ENCODE assay signal across 20 cellular contexts in the genomic region with DNA sequence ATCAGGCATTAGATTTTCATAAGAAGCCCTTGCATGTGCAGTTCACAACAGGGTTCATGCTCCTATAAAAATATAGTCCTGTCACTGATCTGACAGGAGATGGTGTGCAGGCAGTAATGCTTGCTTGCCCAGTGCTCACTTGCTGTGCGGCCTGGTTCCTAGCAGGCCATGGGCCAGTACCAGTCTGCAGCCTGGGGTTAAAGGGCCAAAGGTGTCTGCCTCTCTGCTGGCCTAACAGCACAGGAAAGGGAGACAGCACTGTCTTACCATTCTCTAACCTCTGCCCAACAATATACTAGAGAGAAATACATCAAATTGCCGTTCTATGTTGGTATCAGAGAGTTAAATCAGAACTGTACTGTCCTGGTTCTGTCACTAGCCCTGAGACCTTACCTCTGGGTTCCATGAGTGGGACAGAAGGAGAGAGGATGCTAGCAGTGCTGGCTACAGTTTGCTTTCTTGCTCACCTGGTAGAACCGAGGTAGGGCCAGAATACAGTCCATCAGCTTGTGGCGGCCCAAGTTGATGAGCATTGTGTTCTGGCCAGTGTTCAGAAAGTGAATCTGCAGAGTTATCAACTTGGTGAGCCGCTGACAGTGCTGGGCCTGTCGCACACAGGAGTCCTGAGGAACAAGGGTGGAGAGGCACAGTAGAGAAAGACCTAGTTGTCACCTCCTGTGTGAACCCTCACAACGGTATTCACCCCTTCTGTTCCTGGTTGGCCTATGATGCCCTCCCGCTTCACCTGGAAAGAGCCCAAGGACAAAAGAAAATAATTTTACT. TPM values are rescaled to one million over a fixed set of nuclear protein-coding genes. Genes with fewer than 3 reads are reported as not detected.
DNase-seq lines count a peak whose midpoint lies in the region; ATAC-seq, FAIRE-seq and TF ChIP-seq lines count a peak whose summit lies in the region.
"Had no signal": no experiment of that assay in that cellular context is flagged by ENCODE, and none has a peak within 500 bp of the region (broad histone marks: within the 10 kb centered on the region; RNA-seq: fewer than 3 reads in every experiment).

No MANE protein-coding gene starts in this region.

- no peak overlapping the region for H3K4me2 ChIP-seq in PC-3 (ENCODE audit: low read length)
- H3K4me2 ChIP-seq in K562 (ENCODE audit: insufficient read depth, low read length) = no peak overlapping the region
- H3K4me2 ChIP-seq: GM23338, KMS-11, PC-9 had no signal

- in situ Hi-C loops in K562 (cut with MboI) = no loop called here

- whole genome bisulfite sequencing in K562 (ENCODE audit: insufficient coverage, low coverage, missing lambda C conversion rate) = 92% methylated on average over 8 of the region's 8 CpGs

- intact Hi-C loops in PC-3 (cut with micrococcal nuclease) = no loop called here
- intact Hi-C loops in K562 (cut with micrococcal nuclease) = no loop called here

- H3F3A ChIP-seq in PC-3 (ENCODE audit: low read length, unreplicated experiment) = peaks cover 5% of the 10 kb centered on the region

- H3K27me3 ChIP-seq in PC-3 (ENCODE audit: low read length) = no peaks in the 10 kb centered on the region
- no peaks in the 10 kb centered on the region for H3K27me3 ChIP-seq in K562 (ENCODE audit: control insufficient read depth in 2 of 2, insufficient read depth in 2 of 2, low read length in 2 of 2)

- H3K27ac Mint-ChIP-seq in memory B cell = peak overlapping the region; percentile 17
- H3K27ac Mint-ChIP-seq: GM23338 had no signal

- TF ChIP-seq RAD21 in K562 (CRISPR knock-in tag; conservative IDR thresholded peaks at IDR 0.05 in 1 of 2, IDR thresholded peaks at IDR 0.05 in 1 of 2) = no peak

- no TSS peak for BruUV-seq in PC-3 (replicated peaks; lab: Mats Ljungman, UMichigan)
- BruUV-seq in K562 (replicated peaks; lab: Mats Ljungman, UMichigan) = no TSS peak

- H3K36me3 ChIP-seq in PC-3 (ENCODE audit: low read depth, low read length) (peaks cover 62% of the 10 kb centered on the region), K562 (ENCODE audit: control insufficient read depth, insufficient read depth, low read length) (peaks cover 91% of the 10 kb centered on the region)

- H3K79me2 ChIP-seq in PC-3 (ENCODE audit: low read length) = no peaks in the 10 kb centered on the region
- H3K79me2 ChIP-seq in K562 (ENCODE audit: control insufficient read depth, insufficient read depth, low read length) = no peaks in the 10 kb centered on the region

- H3K9me1 ChIP-seq in K562 (ENCODE audit: control insufficient read depth, insufficient read depth, low read length) = no peaks in the 10 kb centered on the region

- H3K9me3 ChIP-seq in PC-3 (ENCODE audit: low read length) = no peaks in the 10 kb centered on the region
- no peaks in the 10 kb centered on the region; the same call in 1 of the 2 replicates for H3K9me3 ChIP-seq in K562 (replicated peaks; ENCODE audit: control insufficient read depth, insufficient read depth, low read depth, low read length)

- H3K4me1 ChIP-seq in PC-3 (ENCODE audit: insufficient read depth, low read length) (no peaks in the 10 kb centered on the region), K562 (replicated peaks in 1 of 2; ENCODE audit: control insufficient read depth in 2 of 2, insufficient read depth in 2 of 2, low read length in 2 of 2) (no peaks in the 10 kb centered on the region)

- H3K27me3 Mint-ChIP-seq in memory B cell = no peaks in the 10 kb centered on the region

- no peak overlapping the region for H3K4me3 Mint-ChIP-seq in memory B cell
- H3K4me3 Mint-ChIP-seq: GM23338 had no signal

- H3K4me1 Mint-ChIP-seq in memory B cell = peaks cover 2% of the 10 kb centered on the region
- H3K4me1 Mint-ChIP-seq: GM23338 had no signal

- TF ChIP-seq CTCF in PC-3 (conservative IDR thresholded peaks at IDR 0.05; ENCODE audit: low read depth, low read length) (no peak), K562 (IDR thresholded peaks at IDR 0.05 in 2 of 3, conservative IDR thresholded peaks at IDR 0.05 in 1 of 3; ENCODE audit: insufficient read depth in 2 of 3, low read depth in 1 of 3, low read length in 3 of 3) (no peak)

- POLR2A ChIA-PET in PC-3 (lab: Charles Lee; ENCODE audit: unreplicated experiment) (no interaction called here), K562 (lab: Yijun Ruan, JAX) (no interaction called here)

- TF ChIP-seq EP300 in K562 (IDR thresholded peaks at IDR 0.05; ENCODE audit: low read length) = no peak

- H3K4me3 ChIP-seq in PC-3 (ENCODE audit: low read length) (no peak overlapping the region), K562 (no peak overlapping the region)
- H3K4me3 ChIP-seq: GM23338, PC-9, SK-N-MC had no signal

- no peaks in the 10 kb centered on the region for H4K20me1 ChIP-seq in PC-3 (ENCODE audit: low read length)
- H4K20me1 ChIP-seq in K562 (replicated peaks; ENCODE audit: control insufficient read depth, insufficient read depth, low read length) = no peaks in the 10 kb centered on the region

- H3K9me2 ChIP-seq in PC-3 (replicated peaks; ENCODE audit: low read length) = no peaks in the 10 kb centered on the region

- no peaks in the 10 kb centered on the region for H3K9me3 Mint-ChIP-seq in memory B cell

- H3K9ac ChIP-seq in PC-3 (ENCODE audit: low read length) (no peak overlapping the region), K562 (ENCODE audit: insufficient read depth in 1 of 2, low read depth in 2 of 2, low read length in 2 of 2) (no peak overlapping the region)
- H3K9ac ChIP-seq: KMS-11 had no signal

- peaks cover 42% of the 10 kb centered on the region for H3K36me3 Mint-ChIP-seq in memory B cell

- H3K27ac ChIP-seq in PC-3 (ENCODE audit: low read length) (no peak overlapping the region), K562 (ENCODE audit: extremely low read depth, low read depth, low read length) (no peak overlapping the region; the same call in 2 of the 3 replicates)
- H3K27ac ChIP-seq: KMS-11, PC-9, SK-N-MC had no signal

- CTCF ChIA-PET in PC-3 (lab: Charles Lee) (no interaction called here), K562 (lab: Yijun Ruan, JAX; ENCODE audit: low intra/inter-chr PET ratio) (no interaction called here)

- ATAC-seq in PC-3 (peak; percentile 14), K562 (peak; percentile 10), memory B cell (ENCODE audit: low read depth) (no peak), GM19452 (IDR thresholded peaks at IDR 0.05; ENCODE audit: unreplicated experiment) (no peak), GM18519 (IDR thresholded peaks at IDR 0.05; ENCODE audit: low FRiP score, unreplicated experiment) (no peak)
- ATAC-seq: GM23338 had no signal

- TF ChIP-seq POLR2A in GM19193 (IDR thresholded peaks at IDR 0.05; ENCODE audit: extremely low read depth, insufficient read depth, insufficient read length) (peak; percentile 29), K562 (conservative IDR thresholded peaks at IDR 0.05) (peak; percentile 61)

- DNase-seq in PC-3 (no peak), K562 (ENCODE audit: extremely low read depth in 1 of 4, low spot score in 3 of 4) (no peak), memory B cell (ENCODE audit: low spot score in 2 of 2) (no peak), DMS153 (lab: John Stamatoyannopoulos, UW) (no peak)
- DNase-seq: C1 segment of cervical spinal cord, DMS79 treated with DMSO at 0.1 percent for 48 hours, NCI-H1436, NCI-H2029, NCI-H345, NCI-H524 treated with DMSO at 0.1 percent for 48 hours, PC-9, SHP77 had no signal

- FAIRE-seq in K562 (lab: Jason Lieb, UNC) = no peak
- FAIRE-seq: D721Med, GM19239 had no signal

- no peak overlapping the region for H2AFZ ChIP-seq in PC-3 (ENCODE audit: low read length)
- no peak overlapping the region for H2AFZ ChIP-seq in K562 (ENCODE audit: low read depth, low read length)
- H2AFZ ChIP-seq: GM23338, PC-9 had no signal

TF ChIP-seq in K562, 482 proteins besides CTCF, POLR2A, EP300 and RAD21 (continues in another document):
- TF ChIP-seq NFATC3 (IDR thresholded peaks at IDR 0.05) = no peak
- no peak for TF ChIP-seq TBL1XR1 (IDR thresholded peaks at IDR 0.05; ENCODE audit: low read length in 2 of 2)
- TF ChIP-seq BCL6 (CRISPR knock-in tag; IDR thresholded peaks at IDR 0.05) = no peak
- TF ChIP-seq CCAR2 (IDR thresholded peaks at IDR 0.05; ENCODE audit: low read depth, low read length) = no peak
- peak; percentile 44; the same call in 1 of the 2 replicates for TF ChIP-seq SUPT5H (IDR thresholded peaks at IDR 0.05)
- TF ChIP-seq, protein P1, sequence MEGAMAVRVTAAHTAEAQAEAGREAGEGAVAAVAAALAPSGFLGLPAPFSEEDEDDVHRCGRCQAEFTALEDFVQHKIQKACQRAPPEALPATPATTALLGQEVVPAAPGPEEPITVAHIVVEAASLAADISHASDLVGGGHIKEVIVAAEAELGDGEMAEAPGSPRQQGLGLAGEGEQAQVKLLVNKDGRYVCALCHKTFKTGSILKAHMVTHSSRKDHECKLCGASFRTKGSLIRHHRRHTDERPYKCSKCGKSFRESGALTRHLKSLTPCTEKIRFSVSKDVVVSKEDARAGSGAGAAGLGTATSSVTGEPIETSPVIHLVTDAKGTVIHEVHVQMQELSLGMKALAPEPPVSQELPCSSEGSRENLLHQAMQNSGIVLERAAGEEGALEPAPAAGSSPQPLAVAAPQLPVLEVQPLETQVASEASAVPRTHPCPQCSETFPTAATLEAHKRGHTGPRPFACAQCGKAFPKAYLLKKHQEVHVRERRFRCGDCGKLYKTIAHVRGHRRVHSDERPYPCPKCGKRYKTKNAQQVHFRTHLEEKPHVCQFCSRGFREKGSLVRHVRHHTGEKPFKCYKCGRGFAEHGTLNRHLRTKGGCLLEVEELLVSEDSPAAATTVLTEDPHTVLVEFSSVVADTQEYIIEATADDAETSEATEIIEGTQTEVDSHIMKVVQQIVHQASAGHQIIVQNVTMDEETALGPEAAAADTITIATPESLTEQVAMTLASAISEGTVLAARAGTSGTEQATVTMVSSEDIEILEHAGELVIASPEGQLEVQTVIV (CRISPR knock-in tag; IDR thresholded peaks at IDR 0.05; ENCODE audit: borderline replicate concordance) = no peak

RNA-seq across cellular contexts. Expression of a gene that starts 28.6 kb away (rescaled TPM):
- total RNA-seq in PC-3 (2014; rRNA removed) = 38.2 and 39.0 TPM in 2 replicates
- total RNA-seq in K562 (2011; cell fraction: chromatin; rRNA removed; ENCODE audit: low replicate concordance) = 59.3 and 164 TPM in 2 replicates
- 30.7 and 36.6 TPM in 2 replicates for total RNA-seq in K562 (2011; cell fraction: nucleolus; rRNA removed)
- 61.7 and 80.6 TPM in 2 replicates for total RNA-seq in K562 (2011; cell fraction: nucleoplasm; rRNA removed)
- total RNA-seq in K562 (2014; rRNA removed) = 80.7 and 85.0 TPM in 2 replicates
- total RNA-seq in K562 (2014; rRNA removed; fragmentation: Illumina TruSeq; extraction: Trizol) = 151 and 171 TPM in 2 replicates
- 146 and 164 TPM in 2 replicates for total RNA-seq in K562 (2015; rRNA removed; fragmentation: Illumina TruSeq; extraction: Trizol)
- 150 and 153 TPM in 2 replicates for total RNA-seq in K562 (2021)
- polyA plus RNA-seq in K562 (2011; rRNA removed) = 152 and 217 TPM in 2 replicates
- 38.7 and 77.9 TPM in 2 replicates for polyA plus RNA-seq in K562 (2011; cell fraction: cytosol; rRNA removed)
- polyA plus RNA-seq in K562 (2011; cell fraction: nucleus; rRNA removed) = 25.5 and 42.4 TPM in 2 replicates
- polyA plus RNA-seq in K562 (2012) = 150 and 152 TPM in 2 replicates
- 192 and 215 TPM in 2 replicates for polyA plus RNA-seq in K562 (2014; fragmentation: Illumina TruSeq; extraction: Trizol)
- 10 to 100 TPM; 44.2 to 48.4 TPM for polyA plus RNA-seq in K562 (2014; fragmentation: Nextera tagmentation; extraction: Ambion mirVana)
- polyA plus RNA-seq in K562 (2014; rRNA removed) = 111 and 150 TPM in 2 replicates
- 184 and 187 TPM in 2 replicates for polyA minus RNA-seq in K562 (2011; rRNA and poly(A)+ RNA removed)
- 46.2 and 66.9 TPM in 2 replicates for polyA minus RNA-seq in K562 (2011; cell fraction: cytosol; rRNA and poly(A)+ RNA removed)
- polyA minus RNA-seq in K562 (2011; cell fraction: nucleus; rRNA and poly(A)+ RNA removed) = 17.0 and 31.5 TPM in 2 replicates

Comparison
In these comparisons a context has a peak if more than half of its experiments do, and no peak if none do; other contexts are left out.
1. ATAC-seq: peak in PC-3 (single experiment) and K562 (single experiment); none in memory B cell (single experiment), GM19452 (single experiment) and GM18519 (single experiment).